25 cellular contexts compared by ENCODE assay signal in the genomic region with DNA sequence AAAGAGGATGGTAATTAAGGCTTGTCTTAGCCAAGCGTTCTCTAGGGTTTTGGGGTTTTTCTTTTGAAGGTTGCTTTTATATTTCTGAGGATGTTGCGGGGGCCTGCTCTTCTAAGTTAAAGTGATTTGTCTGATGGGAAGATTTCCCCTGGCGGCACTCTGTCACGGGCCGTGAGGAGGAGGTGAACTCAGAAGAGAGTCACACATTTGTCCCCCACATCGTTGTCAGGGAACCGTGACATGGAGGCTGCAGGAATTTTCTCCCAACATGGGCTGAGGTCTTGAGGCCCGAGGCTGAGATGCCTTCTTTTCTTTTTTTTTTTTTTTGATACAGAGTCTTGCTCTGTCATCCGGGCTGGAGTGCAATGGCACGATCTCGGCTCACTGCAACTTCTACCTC.
"Had no signal": no experiment of that assay in that cellular context is flagged by ENCODE, and none has a peak within 500 bp of the region (broad histone marks: within the 10 kb centered on the region; RNA-seq: fewer than 3 reads in every experiment).

No MANE protein-coding gene starts in this region.

- H3K9me3 ChIP-seq: esophagus squamous epithelium, mucosa of descending colon, ovary, sigmoid colon, stomach, tibial artery, upper lobe of left lung, vagina had no signal

- H3K4me1 Mint-ChIP-seq: memory B cell; mesothelial cell of epicardium; stimulated activated effector memory CD8-positive, alpha-beta T cell treated with anti-CD3 and anti-CD28 coated beads, Interleukin-12 subunit alpha, Interleukin-12 subunit beta, amount 100 ng/mL, for 72 hours had no signal

- H3K27ac ChIP-seq: esophagus squamous epithelium, ovary, tibial artery, vagina had no signal

- H3K27ac Mint-ChIP-seq: effector memory CD8-positive, alpha-beta T cell; memory B cell; mesothelial cell of epicardium; natural killer cell treated with Interleukin-12 subunit alpha and Interleukin-12 subunit beta and Interleukin-15 and Interleukin-18, amount 100 ng/mL, for 72 hours; stimulated activated effector memory CD8-positive, alpha-beta T cell treated with anti-CD3 and anti-CD28 coated beads, Interleukin-12 subunit alpha, Interleukin-12 subunit beta, amount 100 ng/mL, for 72 hours had no signal

- DNase-seq: cerebellar nuclear complex; cortex of kidney; effector memory CD8-positive, alpha-beta T cell; erythroblast; esophagus squamous epithelium; foreskin melanocyte; glutamatergic neuron; left ventricle myocardium superior; mucosa of descending colon; naive B cell; occipital lobe; ovary; sigmoid colon; stimulated activated CD4-positive, alpha-beta T cell treated with anti-CD3 and anti-CD28 coated beads, Interleukin-2, amount 100 ng/mL, for 24 hours; stimulated activated CD4-positive, alpha-beta T cell treated with anti-CD3 and anti-CD28 coated beads, Interleukin-4, amount 100 ng/mL, for 24 hours; stimulated activated naive CD4-positive, alpha-beta T cell treated with Interleukin-2 at 50 U/mL for 16 hours; stomach; tibial artery had no signal

- H3K9me3 Mint-ChIP-seq: effector memory CD8-positive, alpha-beta T cell; memory B cell; mesothelial cell of epicardium; naive B cell; natural killer cell treated with Interleukin-12 subunit alpha and Interleukin-12 subunit beta and Interleukin-15 and Interleukin-18, amount 100 ng/mL, for 72 hours; stimulated activated effector memory CD8-positive, alpha-beta T cell treated with anti-CD3 and anti-CD28 coated beads, Interleukin-12 subunit alpha, Interleukin-12 subunit beta, amount 100 ng/mL, for 72 hours had no signal

- H3K4me3 Mint-ChIP-seq: effector memory CD8-positive, alpha-beta T cell; memory B cell; mesothelial cell of epicardium; naive B cell; natural killer cell treated with Interleukin-12 subunit alpha and Interleukin-12 subunit beta and Interleukin-15 and Interleukin-18, amount 100 ng/mL, for 72 hours; stimulated activated effector memory CD8-positive, alpha-beta T cell treated with anti-CD3 and anti-CD28 coated beads, Interleukin-12 subunit alpha, Interleukin-12 subunit beta, amount 100 ng/mL, for 72 hours had no signal

- H3K4me3 ChIP-seq: esophagus squamous epithelium, lung, mucosa of descending colon, ovary, sigmoid colon, stomach, tibial artery, upper lobe of left lung, vagina had no signal

- H3K36me3 Mint-ChIP-seq: memory B cell; mesothelial cell of epicardium; naive B cell; natural killer cell treated with Interleukin-12 subunit alpha and Interleukin-12 subunit beta and Interleukin-15 and Interleukin-18, amount 100 ng/mL, for 72 hours; stimulated activated effector memory CD8-positive, alpha-beta T cell treated with anti-CD3 and anti-CD28 coated beads, Interleukin-12 subunit alpha, Interleukin-12 subunit beta, amount 100 ng/mL, for 72 hours had no signal

- H3K4me1 ChIP-seq: stomach, tibial artery had no signal

- H3K36me3 ChIP-seq: esophagus squamous epithelium, ovary, tibial artery, vagina had no signal

- ATAC-seq: effector memory CD8-positive, alpha-beta T cell; mucosa of descending colon; stimulated activated effector memory CD8-positive, alpha-beta T cell treated with anti-CD3 and anti-CD28 coated beads, Interleukin-12 subunit alpha, Interleukin-12 subunit beta, amount 100 ng/mL, for 72 hours had no signal

- H3K27me3 ChIP-seq: ovary, stomach, tibial artery, upper lobe of left lung, vagina had no signal
